1 cellular context compared by ENCODE assay signal in the genomic region with DNA sequence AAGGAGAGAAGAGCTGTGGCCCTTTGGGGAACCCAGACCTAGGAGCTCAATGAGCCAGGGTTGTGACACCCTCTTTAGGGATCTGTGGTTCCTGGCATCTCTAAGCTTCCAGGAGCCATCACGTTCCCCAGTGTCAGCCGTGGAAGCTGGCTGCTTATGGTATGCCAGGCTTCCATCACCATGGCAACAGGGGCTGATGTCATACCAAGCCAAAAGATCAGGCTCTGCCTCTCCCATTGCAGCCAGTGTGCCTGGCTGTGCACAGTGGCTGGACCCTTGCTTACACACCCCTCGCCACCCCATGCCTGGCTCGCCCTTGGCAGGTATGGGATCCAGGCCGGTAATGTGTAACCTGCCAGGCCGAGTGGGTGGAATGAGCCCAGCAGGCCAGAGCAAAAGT.
A peak's percentile ranks its signal among the peaks of the same experiment; 100 is the strongest.
TF ChIP-seq lines count a peak whose summit lies in the region.

No MANE protein-coding gene starts in this region.

TF ChIP-seq in HEK293, 187 proteins besides CTCF, POLR2A, EP300 and RAD21 (continued from another document):
- no peak for TF ChIP-seq ZNF211 (tag by site-specific recombination; IDR thresholded peaks at IDR 0.05; ENCODE audit: low read depth)
- TF ChIP-seq HOXD13 (CRISPR knock-in tag; IDR thresholded peaks at IDR 0.05; ENCODE audit: borderline replicate concordance), result no peak
- TF ChIP-seq BCL11B (tag by site-specific recombination; IDR thresholded peaks at IDR 0.05; ENCODE audit: low read depth), result no peak
- no peak for TF ChIP-seq ZNF146 (tag by site-specific recombination; IDR thresholded peaks at IDR 0.05)
- no peak for TF ChIP-seq MEIS1 (CRISPR knock-in tag; IDR thresholded peaks at IDR 0.05; ENCODE audit: borderline replicate concordance)
- peak; percentile 55; the same call in 1 of the 2 replicates for TF ChIP-seq ZNF600 (tag by site-specific recombination; IDR thresholded peaks at IDR 0.05)
- TF ChIP-seq MYNN (tag by site-specific recombination; IDR thresholded peaks at IDR 0.05; ENCODE audit: borderline replicate concordance), result no peak
- TF ChIP-seq ZBTB48 (tag by site-specific recombination; IDR thresholded peaks at IDR 0.05), result peak; percentile 48; the same call in 1 of the 2 replicates
- TF ChIP-seq OSR2 (tag by site-specific recombination; IDR thresholded peaks at IDR 0.05), result no peak; the same call in 1 of the 2 replicates
- TF ChIP-seq, protein P1, sequence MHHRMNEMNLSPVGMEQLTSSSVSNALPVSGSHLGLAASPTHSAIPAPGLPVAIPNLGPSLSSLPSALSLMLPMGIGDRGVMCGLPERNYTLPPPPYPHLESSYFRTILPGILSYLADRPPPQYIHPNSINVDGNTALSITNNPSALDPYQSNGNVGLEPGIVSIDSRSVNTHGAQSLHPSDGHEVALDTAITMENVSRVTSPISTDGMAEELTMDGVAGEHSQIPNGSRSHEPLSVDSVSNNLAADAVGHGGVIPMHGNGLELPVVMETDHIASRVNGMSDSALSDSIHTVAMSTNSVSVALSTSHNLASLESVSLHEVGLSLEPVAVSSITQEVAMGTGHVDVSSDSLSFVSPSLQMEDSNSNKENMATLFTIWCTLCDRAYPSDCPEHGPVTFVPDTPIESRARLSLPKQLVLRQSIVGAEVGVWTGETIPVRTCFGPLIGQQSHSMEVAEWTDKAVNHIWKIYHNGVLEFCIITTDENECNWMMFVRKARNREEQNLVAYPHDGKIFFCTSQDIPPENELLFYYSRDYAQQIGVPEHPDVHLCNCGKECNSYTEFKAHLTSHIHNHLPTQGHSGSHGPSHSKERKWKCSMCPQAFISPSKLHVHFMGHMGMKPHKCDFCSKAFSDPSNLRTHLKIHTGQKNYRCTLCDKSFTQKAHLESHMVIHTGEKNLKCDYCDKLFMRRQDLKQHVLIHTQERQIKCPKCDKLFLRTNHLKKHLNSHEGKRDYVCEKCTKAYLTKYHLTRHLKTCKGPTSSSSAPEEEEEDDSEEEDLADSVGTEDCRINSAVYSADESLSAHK (tag by site-specific recombination; IDR thresholded peaks at IDR 0.05), result no peak
- TF ChIP-seq, protein P2, sequence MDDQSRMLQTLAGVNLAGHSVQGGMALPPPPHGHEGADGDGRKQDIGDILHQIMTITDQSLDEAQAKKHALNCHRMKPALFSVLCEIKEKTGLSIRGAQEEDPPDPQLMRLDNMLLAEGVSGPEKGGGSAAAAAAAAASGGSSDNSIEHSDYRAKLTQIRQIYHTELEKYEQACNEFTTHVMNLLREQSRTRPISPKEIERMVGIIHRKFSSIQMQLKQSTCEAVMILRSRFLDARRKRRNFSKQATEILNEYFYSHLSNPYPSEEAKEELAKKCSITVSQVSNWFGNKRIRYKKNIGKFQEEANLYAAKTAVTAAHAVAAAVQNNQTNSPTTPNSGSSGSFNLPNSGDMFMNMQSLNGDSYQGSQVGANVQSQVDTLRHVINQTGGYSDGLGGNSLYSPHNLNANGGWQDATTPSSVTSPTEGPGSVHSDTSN (CRISPR knock-in tag; IDR thresholded peaks at IDR 0.05), result no peak
- no peak for TF ChIP-seq ZNF777 (tag by site-specific recombination; IDR thresholded peaks at IDR 0.05; ENCODE audit: borderline replicate concordance)
- TF ChIP-seq, protein P3, sequence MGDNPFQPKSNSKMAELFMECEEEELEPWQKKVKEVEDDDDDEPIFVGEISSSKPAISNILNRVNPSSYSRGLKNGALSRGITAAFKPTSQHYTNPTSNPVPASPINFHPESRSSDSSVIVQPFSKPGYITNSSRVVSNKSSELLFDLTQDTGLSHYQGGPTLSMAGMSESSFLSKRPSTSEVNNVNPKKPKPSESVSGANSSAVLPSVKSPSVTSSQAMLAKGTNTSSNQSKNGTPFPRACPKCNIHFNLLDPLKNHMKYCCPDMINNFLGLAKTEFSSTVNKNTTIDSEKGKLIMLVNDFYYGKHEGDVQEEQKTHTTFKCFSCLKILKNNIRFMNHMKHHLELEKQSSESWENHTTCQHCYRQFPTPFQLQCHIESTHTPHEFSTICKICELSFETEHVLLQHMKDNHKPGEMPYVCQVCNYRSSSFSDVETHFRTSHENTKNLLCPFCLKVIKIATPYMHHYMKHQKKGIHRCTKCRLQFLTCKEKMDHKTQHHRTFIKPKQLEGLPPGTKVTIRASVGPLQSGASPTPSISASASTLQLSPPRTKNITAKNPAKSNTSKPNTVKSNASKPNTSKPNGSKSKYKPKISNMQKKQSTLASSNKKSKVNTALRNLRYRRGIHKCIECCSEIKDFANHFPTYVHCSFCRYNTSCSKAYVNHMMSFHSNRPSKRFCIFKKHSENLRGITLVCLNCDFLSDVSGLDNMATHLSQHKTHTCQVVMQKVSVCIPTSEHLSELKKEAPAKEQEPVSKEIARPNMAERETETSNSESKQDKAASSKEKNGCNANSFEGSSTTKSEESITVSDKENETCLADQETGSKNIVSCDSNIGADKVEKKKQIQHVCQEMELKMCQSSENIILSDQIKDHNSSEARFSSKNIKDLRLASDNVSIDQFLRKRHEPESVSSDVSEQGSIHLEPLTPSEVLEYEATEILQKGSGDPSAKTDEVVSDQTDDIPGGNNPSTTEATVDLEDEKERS (tag by site-specific recombination; IDR thresholded peaks at IDR 0.05), result no peak
